8 cellular contexts compared by ENCODE assay signal in the genomic region with DNA sequence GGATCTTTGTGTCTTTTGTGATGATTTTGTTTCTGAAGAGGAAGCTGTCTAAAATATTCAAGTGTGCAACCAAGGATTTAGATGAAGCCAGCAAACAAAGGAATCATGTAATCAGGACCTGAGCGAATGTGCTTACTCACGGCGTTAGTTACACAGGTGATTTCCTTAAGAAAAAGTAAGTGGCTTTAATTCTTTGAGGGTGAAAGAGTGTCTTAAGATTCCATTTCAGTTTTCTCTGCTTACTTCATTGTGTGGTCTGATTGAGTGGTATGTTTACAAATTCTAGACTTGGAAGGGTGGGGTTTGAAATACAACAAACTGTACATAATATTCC.
DNase-seq lines count a peak whose midpoint lies in the region; ATAC-seq and TF ChIP-seq lines count a peak whose summit lies in the region.
"Had no signal": no experiment of that assay in that cellular context is flagged by ENCODE, and none has a peak within 500 bp of the region (broad histone marks: within the 10 kb centered on the region; RNA-seq: fewer than 3 reads in every experiment).

No MANE protein-coding gene starts in this region.

- H2BK5ac ChIP-seq in IMR-90 (ENCODE audit: low read depth, low read length, poor library complexity, severe bottlenecking): peak overlapping the region; percentile 88

- in situ Hi-C loops in IMR-90 (cut with MboI; ENCODE audit: low sequenced_read_pairs): no loop called here

- 82% methylated on average over 3 of the region's 3 CpGs; no CpG with 5 or more reads in 1 of the 2 experiments for WGBS in IMR-90 (ENCODE audit: extremely low coverage in 2 of 2, insufficient read length in 1 of 2), 2 experiments

- H2BK120ac ChIP-seq in IMR-90 (ENCODE audit: low read depth, low read length): peak overlapping the region; percentile 45

- CTCF ChIA-PET in IMR-90 (lab: Yijun Ruan, JAX): interaction anchor here (0.6 kb wide), 1 partner anchor 49 kb away, joined by 3 read pairs; no protein-coding TSS in a partner anchor

- no peaks in the 10 kb centered on the region for H3K27me3 ChIP-seq in IMR-90 (ENCODE audit: control insufficient read depth, insufficient read depth, low read length)
- H3K27me3 ChIP-seq in subcutaneous abdominal adipose tissue (ENCODE audit: control insufficient read depth in 5 of 5, insufficient read depth in 4 of 5, low read length in 5 of 5): peaks cover 0 to 4% (median 0%) of the 10 kb centered on the region in 5 donors

- peak overlapping the region; percentile 69; the same call in 1 of the 2 replicates for H4K5ac ChIP-seq in IMR-90 (ENCODE audit: low read depth, low read length)

- H4K8ac ChIP-seq in IMR-90 (ENCODE audit: low read depth in 2 of 2, low read length in 2 of 2): peak overlapping the region; percentile 22 to 37; a peak in 2 of 4 replicates

- H3K4me1 ChIP-seq in IMR-90 (ENCODE audit: control insufficient read depth, insufficient read depth, low read length) (peaks cover 23% of the 10 kb centered on the region), subcutaneous abdominal adipose tissue (ENCODE audit: control insufficient read depth in 5 of 5, insufficient read depth in 5 of 5, low read length in 5 of 5) (peaks cover 9 to 28% (median 20%) of the 10 kb centered on the region in 5 donors)

- no peak overlapping the region for H3K23ac ChIP-seq in IMR-90 (ENCODE audit: low read depth, low read length)

- peak overlapping the region; percentile 95 for H3K4me2 ChIP-seq in IMR-90 (ENCODE audit: low read depth, low read length)

- H3K27ac ChIP-seq in IMR-90 (ENCODE audit: insufficient read depth, low read length) (peak overlapping the region; percentile 51; the same call in 1 of the 2 replicates), subcutaneous abdominal adipose tissue (ENCODE audit: low read depth, low read length) (peak overlapping the region; percentile 38)

- H3K9me1 ChIP-seq in IMR-90 (ENCODE audit: insufficient read depth, low read length): peaks cover 21% of the 10 kb centered on the region

- no peaks in the 10 kb centered on the region for H3K36me3 Mint-ChIP-seq in activated naive CD8-positive, alpha-beta T cell treated with anti-CD3 and anti-CD28 coated beads for 36 hours
- H3K36me3 Mint-ChIP-seq: stimulated activated memory B cell treated with anti-CD40 and anti-IgM and Interleukin-4, amounts not matched to agents 10 μg/mL and 1 μg/mL and 100 μg/mL, for 72 hours had no signal

- H3K18ac ChIP-seq in IMR-90 (ENCODE audit: low read depth, low read length): peak overlapping the region; percentile 96

- H3K4me1 Mint-ChIP-seq in activated naive CD8-positive, alpha-beta T cell treated with anti-CD3 and anti-CD28 coated beads for 36 hours: peaks cover 30% of the 10 kb centered on the region

- TF ChIP-seq CTCF in IMR-90 (conservative IDR thresholded peaks at IDR 0.05; ENCODE audit: low read depth, low read length): no peak

- H2AK5ac ChIP-seq in IMR-90 (ENCODE audit: low read depth, low read length): no peak overlapping the region

- H4K91ac ChIP-seq in IMR-90 (ENCODE audit: insufficient read depth, low read depth, low read length): peak overlapping the region; percentile 45

- H3K4me3 Mint-ChIP-seq in activated naive CD8-positive, alpha-beta T cell treated with anti-CD3 and anti-CD28 coated beads for 36 hours: no peak overlapping the region
- H3K4me3 Mint-ChIP-seq: stimulated activated memory B cell treated with anti-CD40 and anti-IgM and Interleukin-4, amounts not matched to agents 10 μg/mL and 1 μg/mL and 100 μg/mL, for 72 hours had no signal

- H3K4ac ChIP-seq in IMR-90 (ENCODE audit: low read depth, low read length): peak overlapping the region; percentile 4; the same call in 1 of the 2 replicates

- no peak for ATAC-seq in IMR-90 (ENCODE audit: low read depth)
- ATAC-seq in HG03457 (IDR thresholded peaks at IDR 0.05; ENCODE audit: unreplicated experiment): no peak

- TF ChIP-seq POLR2A in IMR-90 (IDR thresholded peaks at IDR 0.05; ENCODE audit: low read depth, low read length): peak; percentile 11; the same call in 1 of the 2 replicates
- no peak for TF ChIP-seq POLR2A in erythroblast (IDR thresholded peaks at IDR 0.05; ENCODE audit: low read length)

- H3K79me1 ChIP-seq in IMR-90 (ENCODE audit: low read depth in 1 of 2, low read length in 2 of 2): peaks cover 5 to 14% of the 10 kb centered on the region in 2 experiments; a peak in 1 of 4 replicates

- H3K27me3 Mint-ChIP-seq in activated naive CD8-positive, alpha-beta T cell treated with anti-CD3 and anti-CD28 coated beads for 36 hours: peaks cover 27% of the 10 kb centered on the region

- BruUV-seq in IMR-90 (replicated peaks; lab: Mats Ljungman, UMichigan): TSS peak; percentile 90

- H2BK15ac ChIP-seq in IMR-90 (ENCODE audit: low read depth, low read length): peak overlapping the region; percentile 39; the same call in 1 of the 3 replicates

- peak overlapping the region; percentile 11 for H3K14ac ChIP-seq in IMR-90 (replicated peaks; ENCODE audit: low read depth, low read length)

- H3K4me3 ChIP-seq in IMR-90 (ENCODE audit: insufficient read depth, low read depth, low read length) (peak overlapping the region; percentile 81), subcutaneous abdominal adipose tissue (ENCODE audit: low read depth in 1 of 5, low read length in 5 of 5) (peak overlapping the region in 1 of 5 donors; percentile 30)

- no peak for TF ChIP-seq RAD21 in IMR-90 (IDR thresholded peaks at IDR 0.05; ENCODE audit: low read length)

- POLR2A ChIA-PET in IMR-90 (lab: Charles Lee; ENCODE audit: unreplicated experiment): no interaction called here

- H2AFZ ChIP-seq in IMR-90 (replicated peaks; ENCODE audit: low read length, poor library complexity): no peak overlapping the region

- dilution Hi-C loops in IMR-90 (cut with HindIII; ENCODE audit: low sequenced_read_pairs, unreplicated experiment): no loop called here

- H3K27ac Mint-ChIP-seq in activated naive CD8-positive, alpha-beta T cell treated with anti-CD3 and anti-CD28 coated beads for 36 hours: peak overlapping the region; percentile 79
- H3K27ac Mint-ChIP-seq: stimulated activated memory B cell treated with anti-CD40 and anti-IgM and Interleukin-4, amounts not matched to agents 10 μg/mL and 1 μg/mL and 100 μg/mL, for 72 hours had no signal

- H3K36me3 ChIP-seq in IMR-90 (ENCODE audit: control insufficient read depth, insufficient read depth, low read length): no peaks in the 10 kb centered on the region; the same call in 1 of the 2 replicates
- peaks cover 0 to 7% (median 0%) of the 10 kb centered on the region in 5 donors for H3K36me3 ChIP-seq in subcutaneous abdominal adipose tissue (ENCODE audit: control insufficient read depth in 5 of 5, insufficient read depth in 5 of 5, low read length in 5 of 5)

- H3K9ac ChIP-seq in IMR-90 (ENCODE audit: low read depth, low read length): peak overlapping the region; percentile 46; the same call in 1 of the 2 replicates
- H3K9ac ChIP-seq in subcutaneous abdominal adipose tissue (ENCODE audit: low read length in 5 of 5): no peak overlapping the region

- no peak for DNase-seq in IMR-90
- DNase-seq in activated naive CD8-positive, alpha-beta T cell treated with anti-CD3 and anti-CD28 coated beads for 36 hours: no peak
- DNase-seq in kidney glomerular epithelial cell (lab: John Stamatoyannopoulos, UW): peak; percentile 93
- no peak for DNase-seq in NCI-H2227 (lab: John Stamatoyannopoulos, UW; ENCODE audit: unreplicated experiment)
- no peak for DNase-seq in erythroblast (lab: John Stamatoyannopoulos, UW)

- H2AK9ac ChIP-seq in IMR-90 (replicated peaks; ENCODE audit: low read depth, low read length, poor library complexity): no peak overlapping the region

- H2BK20ac ChIP-seq in IMR-90 (ENCODE audit: low read depth, low read length): peak overlapping the region; percentile 30

- no peaks in the 10 kb centered on the region for H4K20me1 ChIP-seq in IMR-90 (ENCODE audit: insufficient read depth, low read length)

- peaks cover 3% of the 10 kb centered on the region for H3K9me3 Mint-ChIP-seq in activated naive CD8-positive, alpha-beta T cell treated with anti-CD3 and anti-CD28 coated beads for 36 hours

- intact Hi-C loops in IMR-90 (cut with micrococcal nuclease): loop anchor here (5.0 kb wide), 1 partner anchor 36 kb away; no protein-coding TSS in a partner anchor

- H3K9me3 ChIP-seq in IMR-90 (ENCODE audit: control insufficient read depth, insufficient read depth, low read length): no peaks in the 10 kb centered on the region
- H3K9me3 ChIP-seq in subcutaneous abdominal adipose tissue (ENCODE audit: control insufficient read depth in 5 of 5, low read length in 5 of 5): no peaks in the 10 kb centered on the region

- H3K56ac ChIP-seq in IMR-90 (ENCODE audit: extremely low read depth, insufficient read depth, low read length): peak overlapping the region; percentile 36; the same call in 1 of the 2 replicates

TF ChIP-seq in IMR-90, 13 proteins besides CTCF, POLR2A, EP300 and RAD21:
- TF ChIP-seq CHD1 (IDR thresholded peaks at IDR 0.05; ENCODE audit: low read depth, low read length) (0 out of 2 replicates have a peak, but pooled peaks have one; percentile 47), MAFK (IDR thresholded peaks at IDR 0.05; ENCODE audit: low read depth, low read length) (no peak), MXI1 (IDR thresholded peaks at IDR 0.05; ENCODE audit: borderline replicate concordance, low read depth, low read length) (no peak)
